ENCODE assay signal across 1 cellular context in genomic region chr6:158016571-158017383, GRCh38.
TF ChIP-seq lines count a peak whose summit lies in the region.

No MANE protein-coding gene starts in this region.

TF ChIP-seq in H1, 55 proteins besides CTCF, POLR2A, EP300 and RAD21 (continued from another document):
- no peak for TF ChIP-seq CHD7 (IDR thresholded peaks at IDR 0.05; ENCODE audit: insufficient replicate concordance, low read length)
- no peak for TF ChIP-seq SP1 (IDR thresholded peaks at IDR 0.05; ENCODE audit: low read depth, low read length)
- TF ChIP-seq POLR2AphosphoS5 (IDR thresholded peaks at IDR 0.05; ENCODE audit: low read depth, low read length): no peak
- no peak for TF ChIP-seq TEAD4 (IDR thresholded peaks at IDR 0.05; ENCODE audit: low read depth, low read length)
- no peak for TF ChIP-seq TCF12 (IDR thresholded peaks at IDR 0.05; ENCODE audit: low read depth, low read length)
